In the genomic region with DNA sequence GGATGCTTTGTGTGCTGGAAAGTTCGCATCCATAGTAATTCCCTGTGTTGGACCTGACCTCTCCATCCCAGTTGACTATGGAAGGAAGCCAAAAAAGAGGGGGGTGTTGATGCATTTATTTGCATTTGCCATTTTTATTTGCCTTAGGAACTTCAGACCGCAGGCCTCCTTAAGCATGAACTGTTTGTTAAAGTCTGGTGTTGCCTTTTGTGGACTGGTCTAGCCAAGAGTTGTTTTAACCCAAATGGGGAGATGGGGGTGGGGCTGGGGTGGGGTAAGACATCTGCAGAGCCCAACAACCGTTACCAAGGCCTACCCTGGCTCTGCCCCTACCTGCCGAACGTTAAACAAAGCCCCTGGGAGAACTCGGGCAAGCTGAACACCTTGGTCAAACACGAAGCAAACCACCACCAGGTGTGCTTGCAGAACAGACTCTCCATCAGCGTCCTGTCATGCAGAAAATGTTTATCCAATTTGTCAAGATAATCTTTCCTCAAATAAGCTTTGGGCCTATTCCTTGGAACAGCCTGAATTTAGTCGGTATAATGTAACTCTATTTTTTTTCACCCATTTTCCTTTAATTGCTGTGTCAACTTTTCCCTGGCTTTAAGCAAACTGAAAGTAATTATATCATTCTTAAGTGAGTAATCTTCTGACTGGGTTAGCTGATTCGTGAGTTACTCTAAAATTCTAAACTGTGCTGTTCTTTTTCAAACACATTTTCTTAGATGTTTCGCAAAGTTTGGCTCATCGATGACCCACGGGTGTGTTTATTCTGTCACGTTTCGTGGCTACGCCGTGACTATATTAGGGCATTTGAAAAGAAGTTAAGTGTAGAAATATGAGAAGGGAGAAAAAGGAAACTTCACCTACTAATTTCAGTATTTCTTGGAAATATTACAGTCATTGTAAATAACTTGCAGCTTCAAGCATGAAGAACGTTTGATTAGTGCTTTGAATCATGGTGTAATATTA, we compare ENCODE assay signal across 12 cellular contexts.
DNase-seq lines count a peak whose midpoint lies in the region; ATAC-seq and TF ChIP-seq lines count a peak whose summit lies in the region.
"Had no signal": no experiment of that assay in that cellular context is flagged by ENCODE, and none has a peak within 500 bp of the region (broad histone marks: within the 10 kb centered on the region; RNA-seq: fewer than 3 reads in every experiment).

No MANE protein-coding gene starts in this region.

- H3K27ac Mint-ChIP-seq in HFFc6: no peak overlapping the region

- WGBS in right cardiac atrium: 75% methylated on average over 18 of the region's 18 CpGs

- peak overlapping the region; percentile 20 for H3K4me3 ChIP-seq in SJSA1
- no peak overlapping the region for H3K4me3 ChIP-seq in right cardiac atrium (ENCODE audit: low read length)

- no peaks in the 10 kb centered on the region for H3K9me3 ChIP-seq in SJSA1 (replicated peaks)
- no peaks in the 10 kb centered on the region for H3K9me3 ChIP-seq in right cardiac atrium (ENCODE audit: control insufficient read depth, low read length)

- H3K4me1 Mint-ChIP-seq in HFFc6 (ENCODE audit: low read depth): no peaks in the 10 kb centered on the region

- H3K27me3 Mint-ChIP-seq in HFFc6 (ENCODE audit: insufficient read depth): no peaks in the 10 kb centered on the region

- H3K36me3 ChIP-seq in SJSA1: no peaks in the 10 kb centered on the region

- H3K27ac ChIP-seq in SJSA1: peak overlapping the region; percentile 26; the same call in 1 of the 2 replicates
- no peak overlapping the region for H3K27ac ChIP-seq in right cardiac atrium (ENCODE audit: low read length)

- H3K27me3 ChIP-seq in SJSA1 (replicated peaks) (no peaks in the 10 kb centered on the region), right cardiac atrium (ENCODE audit: control insufficient read depth, insufficient read depth) (no peaks in the 10 kb centered on the region)

- no peak overlapping the region for H3K4me3 Mint-ChIP-seq in HFFc6

- intact Hi-C loops in right cardiac atrium (cut with DNase I): no loop called here

- DNase-seq in NCI-H187 treated with DMSO at 0.1 percent for 48 hours (lab: John Stamatoyannopoulos, UW) (peak; percentile 81), SJSA1 (ENCODE audit: low read depth in 1 of 2, low spot score in 2 of 2) (peak in 1 of 2 experiments; percentile 16), renal cortical epithelial cell (ENCODE audit: low read depth) (peak; percentile 38), COLO668 (lab: John Stamatoyannopoulos, UW; ENCODE audit: unreplicated experiment) (no peak), right cardiac atrium (no peak), HFFc6 (no peak)
- no peak for DNase-seq in activated CD4-positive, alpha-beta T cell treated with anti-CD3 and anti-CD28 coated beads, Interleukin-2, amount 50 U/mL, for 1 hour
- DNase-seq: activated gamma-delta T cell treated with Interleukin-2 at 50 U/mL for 16 hours, EL, NCI-H1048, occipital lobe had no signal

- ATAC-seq in GM21717 (IDR thresholded peaks at IDR 0.05; ENCODE audit: unreplicated experiment) (peak; percentile 40), right cardiac atrium (no peak)

- H3K36me3 Mint-ChIP-seq in HFFc6 (ENCODE audit: low read depth): no peaks in the 10 kb centered on the region

- TF ChIP-seq CTCF in HFFc6 (IDR thresholded peaks at IDR 0.05): no peak

- peaks cover 26% of the 10 kb centered on the region for H3K9me3 Mint-ChIP-seq in HFFc6

- peaks cover 6% of the 10 kb centered on the region; the same call in 1 of the 2 replicates for H3K4me1 ChIP-seq in SJSA1 (replicated peaks)
- no peaks in the 10 kb centered on the region for H3K4me1 ChIP-seq in right cardiac atrium (ENCODE audit: control insufficient read depth, insufficient read depth, low read length)

Comparison
In these comparisons a context has a peak if more than half of its experiments do, and no peak if none do; other contexts are left out.
1. DNase-seq: peak in NCI-H187 treated with DMSO at 0.1 percent for 48 hours (single experiment) and renal cortical epithelial cell (single experiment); none in COLO668 (single experiment), right cardiac atrium (0 of 3), HFFc6 (single experiment) and activated CD4-positive, alpha-beta T cell treated with anti-CD3 and anti-CD28 coated beads, Interleukin-2, amount 50 U/mL, for 1 hour (single experiment).